Comparison of ENCODE assay signal across 8 cellular contexts in the genomic region with DNA sequence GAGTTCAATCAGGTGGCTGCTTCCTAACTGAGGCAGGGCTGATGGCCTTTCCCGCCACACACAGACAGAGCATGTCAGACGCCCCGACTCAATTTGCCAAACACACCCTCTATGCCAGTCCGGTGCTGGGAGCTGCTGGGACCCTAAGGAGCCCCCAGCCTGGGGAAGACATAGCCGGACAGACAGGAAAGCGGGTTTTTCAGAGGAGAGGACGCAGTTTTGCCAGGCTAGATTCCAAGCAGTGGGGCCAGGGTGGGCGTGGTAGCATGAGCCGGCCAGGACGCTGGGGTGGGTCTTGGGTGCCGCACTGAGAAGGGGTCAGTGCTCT. TPM values are rescaled to one million over a fixed set of nuclear protein-coding genes. Genes with fewer than 3 reads are reported as not detected.
DNase-seq lines count a peak whose midpoint lies in the region; TF ChIP-seq lines count a peak whose summit lies in the region.

No MANE protein-coding gene starts in this region.

- H3K27me3 ChIP-seq in BLaER1 (no peaks in the 10 kb centered on the region), KMS-11 (ENCODE audit: insufficient read depth, low read depth) (no peaks in the 10 kb centered on the region), neural cell (ENCODE audit: insufficient read depth, low read depth, low read length) (no peaks in the 10 kb centered on the region)

- H3K9me2 ChIP-seq in neural cell (ENCODE audit: insufficient read depth, low read length): no peaks in the 10 kb centered on the region

- H3K4me1 ChIP-seq in BLaER1 (peaks cover 35% of the 10 kb centered on the region), KMS-11 (ENCODE audit: low read depth, poor library complexity, severe bottlenecking) (peaks cover 33% of the 10 kb centered on the region)

- in situ Hi-C loops in G401 (cut with HindIII; ENCODE audit: low sequenced_read_pairs): no loop called here

- H3K9ac ChIP-seq in BLaER1: no peak overlapping the region
- 0 out of 2 replicates have a peak overlapping the region, but pooled peaks have one; percentile 16 for H3K9ac ChIP-seq in KMS-11
- H3K9ac ChIP-seq in neural cell (ENCODE audit: low read length): peak overlapping the region; percentile 85

- H3K27ac ChIP-seq in BLaER1 (no peak overlapping the region), KMS-11 (no peak overlapping the region), cingulate gyrus (ENCODE audit: low read depth, low read length) (peak overlapping the region; percentile 58), neural cell (ENCODE audit: low read length) (no peak overlapping the region)

- peak overlapping the region; percentile 66; the same call in 1 of the 2 replicates for H2AFZ ChIP-seq in KMS-11 (ENCODE audit: low read depth)
- no peak overlapping the region for H2AFZ ChIP-seq in neural cell (ENCODE audit: low read depth, low read length)

- TF ChIP-seq CTCF in KMS-11 (conservative IDR thresholded peaks at IDR 0.05; ENCODE audit: low read depth, low read length) (no peak), neural cell (IDR thresholded peaks at IDR 0.05; ENCODE audit: poor library complexity, severe bottlenecking) (no peak)

- H3K4me3 ChIP-seq in BLaER1 (peak overlapping the region; percentile 72), KMS-11 (IDR thresholded peaks at IDR 0.05; ENCODE audit: insufficient read depth, low read depth, low read length) (no peak overlapping the region), neural cell (ENCODE audit: low read length) (peak overlapping the region; percentile 95)

- TF ChIP-seq RAD21 in neural cell (conservative IDR thresholded peaks at IDR 0.05): no peak

- no peaks in the 10 kb centered on the region for H3K9me3 ChIP-seq in BLaER1
- H3K9me3 ChIP-seq in neural cell (ENCODE audit: low read length): no peaks in the 10 kb centered on the region

- H4K20me1 ChIP-seq in BLaER1 (peaks cover 61% of the 10 kb centered on the region), KMS-11 (ENCODE audit: insufficient read depth) (no peaks in the 10 kb centered on the region), neural cell (ENCODE audit: insufficient read depth) (no peaks in the 10 kb centered on the region)

- no peaks in the 10 kb centered on the region for H3F3A ChIP-seq in neural cell (ENCODE audit: insufficient read depth, low read length, poor library complexity, severe bottlenecking)

- TF ChIP-seq EP300 in neural cell (conservative IDR thresholded peaks at IDR 0.05; ENCODE audit: poor library complexity, severe bottlenecking): no peak

- DNase-seq in G401 (ENCODE audit: low spot score) (no peak), AG08395 (ENCODE audit: low spot score) (no peak)
- no peak for DNase-seq in activated CD4-positive, alpha-beta T cell treated with anti-CD3 and anti-CD28 coated beads, Interleukin-2, amount 50 U/mL, for 48 hours
- no peak for DNase-seq in stimulated activated naive CD4-positive, alpha-beta T cell treated with Interleukin-2 at 50 U/mL for 16 hours (lab: John Stamatoyannopoulos, UW)

- H3K36me3 ChIP-seq in BLaER1 (peaks cover 57% of the 10 kb centered on the region), KMS-11 (ENCODE audit: insufficient read depth) (no peaks in the 10 kb centered on the region), neural cell (ENCODE audit: insufficient read depth, low read length) (no peaks in the 10 kb centered on the region)

- H3K79me2 ChIP-seq in KMS-11 (ENCODE audit: insufficient read depth, low read depth) (no peaks in the 10 kb centered on the region), neural cell (replicated peaks; ENCODE audit: insufficient read depth, low read length) (peaks cover 8% of the 10 kb centered on the region)

- peak overlapping the region; percentile 82 for H3K4me2 ChIP-seq in BLaER1
- peak overlapping the region; percentile 92 for H3K4me2 ChIP-seq in KMS-11
- peak overlapping the region; percentile 64 for H3K4me2 ChIP-seq in neural cell (ENCODE audit: low read length)

TF ChIP-seq in neural cell, 6 proteins besides CTCF, POLR2A, EP300 and RAD21:
- TF ChIP-seq EZH2 (IDR thresholded peaks at IDR 0.05; ENCODE audit: borderline replicate concordance, insufficient read depth, low read length, poor library complexity, severe bottlenecking): no peak
- no peak for TF ChIP-seq MXI1 (conservative IDR thresholded peaks at IDR 0.05; ENCODE audit: poor library complexity, severe bottlenecking)
- TF ChIP-seq TAF1 (IDR thresholded peaks at IDR 0.05; ENCODE audit: low read depth): peak; percentile 38

RNA-seq across cellular contexts. Expression of a gene that starts 19.8 kb away (rescaled TPM):
- polyA plus RNA-seq in neural cell: 2.3 and 2.4 TPM in 2 replicates
- 3.9 and 5.4 TPM in 2 replicates for polyA minus RNA-seq in neural cell
- 1.2 and 2.6 TPM in 2 replicates for total RNA-seq in G401 (2014; rRNA removed; shearing (Covaris generic))

RNA-seq across cellular contexts. Expression of a gene that starts 30.6 kb away (rescaled TPM):
- polyA plus RNA-seq in neural cell: not detected in 2 replicates
- not detected in 2 replicates for polyA minus RNA-seq in neural cell
- total RNA-seq in G401 (2014; rRNA removed; shearing (Covaris generic)): not detected in 2 replicates

RNA-seq across cellular contexts. Expression of a gene that starts 35.6 kb away (rescaled TPM):
- polyA plus RNA-seq in neural cell: 14.8 and 19.1 TPM in 2 replicates
- polyA minus RNA-seq in neural cell: 33.1 and 35.4 TPM in 2 replicates
- total RNA-seq in G401 (2014; rRNA removed; shearing (Covaris generic)): 7.9 and 31.5 TPM in 2 replicates

RNA-seq across cellular contexts. Expression of a gene that starts 56.3 kb away (rescaled TPM):
- polyA plus RNA-seq in neural cell: 0.82 TPM in 1 of 2 replicates, not detected in the other
- polyA minus RNA-seq in neural cell: not detected in 2 replicates
- total RNA-seq in G401 (2014; rRNA removed; shearing (Covaris generic)): 77.6 and 103 TPM in 2 replicates
